9 cellular contexts compared by ENCODE assay signal in the genomic region with DNA sequence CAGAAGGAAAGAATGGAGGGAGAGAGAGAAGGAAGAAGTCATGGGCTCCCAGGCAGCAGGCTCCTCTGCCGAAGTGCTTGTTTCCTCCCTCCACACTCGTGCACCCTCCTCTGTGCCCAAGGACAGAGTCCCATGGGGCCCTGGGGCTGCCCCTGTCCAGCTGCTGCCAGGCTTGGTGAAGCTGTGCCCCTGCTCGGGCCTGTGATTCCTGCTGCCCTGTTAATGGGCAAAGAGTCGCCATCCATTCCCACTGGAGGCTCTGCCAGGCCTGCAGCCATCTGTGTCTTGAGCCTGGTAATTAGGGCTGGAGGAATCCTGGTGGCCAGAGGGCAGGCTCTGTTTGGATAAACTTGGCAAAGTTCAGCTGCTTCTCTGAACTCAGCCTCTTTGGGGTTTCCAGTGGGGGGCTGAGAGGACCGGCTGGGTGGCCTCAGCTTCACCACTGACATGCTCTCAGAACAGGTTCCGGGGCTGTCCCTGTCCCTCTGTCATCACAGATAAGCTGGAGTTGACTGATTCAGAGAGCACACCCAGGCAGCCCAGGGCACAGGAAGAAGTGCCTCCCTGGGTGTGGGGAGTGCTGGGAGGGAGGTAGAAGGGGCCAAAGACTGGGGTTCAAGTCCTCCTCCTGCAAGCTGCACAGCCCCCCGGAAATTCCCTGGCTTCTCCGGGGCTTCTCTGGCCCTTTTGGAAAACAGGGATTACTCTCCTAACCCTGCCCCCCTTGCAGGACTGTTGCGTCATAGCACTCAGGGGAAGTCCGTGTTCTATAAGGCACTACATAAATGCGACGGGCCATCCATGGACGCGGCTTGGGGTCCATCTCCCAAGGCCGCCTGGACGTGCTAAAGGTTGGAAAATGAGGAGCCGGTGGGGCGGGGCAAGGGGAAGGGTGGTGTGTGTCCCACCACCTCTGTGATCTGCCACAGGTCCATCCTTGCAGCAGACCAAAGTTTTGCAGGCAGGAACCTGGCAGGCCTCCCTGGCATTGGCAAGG.
DNase-seq lines count a peak whose midpoint lies in the region; ATAC-seq and TF ChIP-seq lines count a peak whose summit lies in the region.
"Had no signal": no experiment of that assay in that cellular context is flagged by ENCODE, and none has a peak within 500 bp of the region (broad histone marks: within the 10 kb centered on the region; RNA-seq: fewer than 3 reads in every experiment).

No MANE protein-coding gene starts in this region.

- no peak overlapping the region for H3K4me3 Mint-ChIP-seq in activated CD8-positive, alpha-beta memory T cell treated with anti-CD3 and anti-CD28 coated beads, Interleukin-2, amount 10 ng/mL, durations not matched to agents 7 days and 5 days
- H3K4me3 Mint-ChIP-seq: naive thymus-derived CD8-positive, alpha-beta T cell had no signal

- TF ChIP-seq CTCF in spleen (IDR thresholded peaks at IDR 0.05 in 8 of 11, conservative IDR thresholded peaks at IDR 0.05 in 3 of 11), result no peak

- intact Hi-C loops in spleen (cut with DNase I; ENCODE audit: low total_unique reads), result loop anchor here (10.0 kb wide), 1 partner anchor 456 kb away; no protein-coding TSS in a partner anchor

- H3K36me3 ChIP-seq in spleen, result peaks cover 0 to 32% (median 0%) of the 10 kb centered on the region in 6 donors

- peaks cover 3% of the 10 kb centered on the region for H3K4me1 Mint-ChIP-seq in activated CD8-positive, alpha-beta memory T cell treated with anti-CD3 and anti-CD28 coated beads, Interleukin-2, amount 10 ng/mL, durations not matched to agents 7 days and 5 days

- peak overlapping the region in 1 of 8 donors; percentile 58 for H3K27ac ChIP-seq in spleen

- no peaks in the 10 kb centered on the region for H3K9me3 ChIP-seq in spleen

- peaks cover 27% of the 10 kb centered on the region for H3K27me3 Mint-ChIP-seq in activated CD8-positive, alpha-beta memory T cell treated with anti-CD3 and anti-CD28 coated beads, Interleukin-2, amount 10 ng/mL, durations not matched to agents 7 days and 5 days

- CTCF ChIA-PET in activated CD8-positive, alpha-beta memory T cell treated with anti-CD3 and anti-CD28 coated beads, Interleukin-2, amount 10 ng/mL, durations not matched to agents 7 days and 5 days (lab: Charles Lee), result interaction anchor here (0.5 kb wide), 1 partner anchor 920 kb away, joined by 3 read pairs; no protein-coding TSS in a partner anchor

- no peaks in the 10 kb centered on the region for H3K36me3 Mint-ChIP-seq in activated CD8-positive, alpha-beta memory T cell treated with anti-CD3 and anti-CD28 coated beads, Interleukin-2, amount 10 ng/mL, durations not matched to agents 7 days and 5 days
- H3K36me3 Mint-ChIP-seq: naive thymus-derived CD8-positive, alpha-beta T cell had no signal

- peak; percentile 60 for ATAC-seq in activated CD8-positive, alpha-beta memory T cell treated with anti-CD3 and anti-CD28 coated beads, Interleukin-2, amount 10 ng/mL, durations not matched to agents 7 days and 5 days
- ATAC-seq in GM21515 (IDR thresholded peaks at IDR 0.05; ENCODE audit: unreplicated experiment), result peak; percentile 62
- peak; percentile 88 for ATAC-seq in HG03432 (IDR thresholded peaks at IDR 0.05; ENCODE audit: unreplicated experiment)
- ATAC-seq in HG03521 (IDR thresholded peaks at IDR 0.05; ENCODE audit: unreplicated experiment), result no peak
- ATAC-seq: naive thymus-derived CD8-positive, alpha-beta T cell had no signal

- TF ChIP-seq POLR2A in spleen (IDR thresholded peaks at IDR 0.05), result no peak

- H3K27me3 ChIP-seq in spleen (replicated peaks in 1 of 7), result no peaks in the 10 kb centered on the region

- DNase-seq in activated CD8-positive, alpha-beta memory T cell treated with anti-CD3 and anti-CD28 coated beads, Interleukin-2, amount 10 ng/mL, durations not matched to agents 7 days and 5 days, result peak; percentile 51
- no peak for DNase-seq in activated CD8-positive, alpha-beta memory T cell treated with anti-CD3 and anti-CD28 coated beads, Interleukin-2, amount 50 U/mL, for 4 hours
- peak; percentile 69 for DNase-seq in spleen
- no peak for DNase-seq in NCI-H526 (lab: John Stamatoyannopoulos, UW)
- no peak for DNase-seq in globus pallidus (ENCODE audit: low spot score)

- H3K27ac Mint-ChIP-seq in activated CD8-positive, alpha-beta memory T cell treated with anti-CD3 and anti-CD28 coated beads, Interleukin-2, amount 10 ng/mL, durations not matched to agents 7 days and 5 days, result no peak overlapping the region

- WGBS in spleen, 5 donors, result 70 to 78% (median 73%) methylated on average over 17 to 18 of the region's 18 CpGs

- H3K4me1 ChIP-seq in spleen, result peaks cover 0 to 47% (median 7%) of the 10 kb centered on the region in 6 donors

- H3K4me3 ChIP-seq in spleen, result no peak overlapping the region

- H3K9me3 Mint-ChIP-seq in activated CD8-positive, alpha-beta memory T cell treated with anti-CD3 and anti-CD28 coated beads, Interleukin-2, amount 10 ng/mL, durations not matched to agents 7 days and 5 days (ENCODE audit: low read depth), result no peaks in the 10 kb centered on the region

Comparison
In these comparisons a context has a peak if more than half of its experiments do, and no peak if none do; other contexts are left out.
1. DNase-seq: peak in activated CD8-positive, alpha-beta memory T cell treated with anti-CD3 and anti-CD28 coated beads, Interleukin-2, amount 10 ng/mL, durations not matched to agents 7 days and 5 days (single experiment) and spleen (single experiment); none in activated CD8-positive, alpha-beta memory T cell treated with anti-CD3 and anti-CD28 coated beads, Interleukin-2, amount 50 U/mL, for 4 hours (single experiment), NCI-H526 (0 of 2) and globus pallidus (single experiment).